Comparison of ENCODE assay signal across 21 cellular contexts in the genomic region with DNA sequence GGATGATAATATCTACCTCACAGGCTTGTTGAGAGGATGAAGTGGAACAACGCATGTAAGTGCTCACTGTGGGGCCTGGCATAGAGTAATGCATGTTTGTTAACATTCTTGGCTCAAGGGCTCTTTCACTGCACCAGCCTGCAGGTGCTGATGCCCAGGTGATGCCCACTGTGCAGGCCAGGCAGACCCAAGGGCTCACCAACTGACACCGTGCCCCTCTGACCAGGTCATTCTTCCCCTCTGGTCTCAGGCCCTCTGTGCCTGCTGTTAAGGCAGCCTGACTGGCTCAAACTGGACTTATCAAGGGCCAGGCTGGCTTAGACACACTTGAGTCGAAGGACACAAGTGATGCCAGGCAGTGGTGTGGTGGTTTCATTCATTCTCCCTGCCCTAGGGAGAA.
A peak's percentile ranks its signal among the peaks of the same experiment; 100 is the strongest.
DNase-seq lines count a peak whose midpoint lies in the region; ATAC-seq and TF ChIP-seq lines count a peak whose summit lies in the region.
"Had no signal": no experiment of that assay in that cellular context is flagged by ENCODE, and none has a peak within 500 bp of the region (broad histone marks: within the 10 kb centered on the region; RNA-seq: fewer than 3 reads in every experiment).

No MANE protein-coding gene starts in this region.

- peak; percentile 34 for DNase-seq in DMS53 (lab: John Stamatoyannopoulos, UW)
- no peak for DNase-seq in DMS53 treated with DMSO at 0.1 percent for 48 hours (lab: John Stamatoyannopoulos, UW; ENCODE audit: unreplicated experiment)
- peak; percentile 41 for DNase-seq in natural killer cell treated with Interleukin-12 subunit alpha and Interleukin-12 subunit beta and Interleukin-15 and Interleukin-18, amount 100 ng/mL, for 72 hours (ENCODE audit: low spot score)
- no peak for DNase-seq in natural killer cell
- DNase-seq in left lung: no peak
- no peak for DNase-seq in NCI-H226
- no peak for DNase-seq in NCI-H1092 (lab: John Stamatoyannopoulos, UW)
- DNase-seq: Caco-2; CD4-positive, CD25-positive, alpha-beta regulatory T cell; CD8-positive, alpha-beta T cell; DMS153; DMS79 treated with DMSO at 0.1 percent for 48 hours; GF-D8; H9 had no signal

- no peak overlapping the region for H3K4me2 ChIP-seq in parathyroid adenoma (ENCODE audit: low read length)
- H3K4me2 ChIP-seq: BLaER1, GM23338 had no signal

- peak overlapping the region; percentile 74 for H3K27ac ChIP-seq in parathyroid adenoma
- H3K27ac ChIP-seq in left lung: no peak overlapping the region
- H3K27ac ChIP-seq: 22Rv1, BLaER1, C4-2B had no signal

- H3K9me3 ChIP-seq in parathyroid adenoma (ENCODE audit: control insufficient read depth, low read length): no peaks in the 10 kb centered on the region
- H3K9me3 ChIP-seq in left lung: no peaks in the 10 kb centered on the region
- H3K9me3 ChIP-seq: BLaER1, Caco-2 had no signal

- H3K9ac ChIP-seq in parathyroid adenoma: no peak overlapping the region
- H3K9ac ChIP-seq: BLaER1 had no signal

- H3K36me3 ChIP-seq in parathyroid adenoma (ENCODE audit: control insufficient read depth, insufficient read depth, low read length): no peaks in the 10 kb centered on the region
- H3K36me3 ChIP-seq in left lung: no peaks in the 10 kb centered on the region
- H3K36me3 ChIP-seq: BLaER1 had no signal

- H3K27me3 ChIP-seq in parathyroid adenoma (ENCODE audit: control insufficient read depth, insufficient read depth, low read length): no peaks in the 10 kb centered on the region
- H3K27me3 ChIP-seq in left lung: no peaks in the 10 kb centered on the region

- intact Hi-C loops in natural killer cell (cut with micrococcal nuclease): no loop called here
- intact Hi-C loops in left lung (cut with DNase I): no loop called here

- H3K36me3 Mint-ChIP-seq in natural killer cell treated with Interleukin-12 subunit alpha and Interleukin-12 subunit beta and Interleukin-15 and Interleukin-18, amount 100 ng/mL, for 72 hours: no peaks in the 10 kb centered on the region
- H3K36me3 Mint-ChIP-seq in natural killer cell: no peaks in the 10 kb centered on the region
- H3K36me3 Mint-ChIP-seq: CD4-positive, CD25-positive, alpha-beta regulatory T cell; CD8-positive, alpha-beta T cell had no signal

- no peaks in the 10 kb centered on the region for H3K9me3 Mint-ChIP-seq in natural killer cell treated with Interleukin-12 subunit alpha and Interleukin-12 subunit beta and Interleukin-15 and Interleukin-18, amount 100 ng/mL, for 72 hours
- H3K9me3 Mint-ChIP-seq in natural killer cell: no peaks in the 10 kb centered on the region
- H3K9me3 Mint-ChIP-seq: CD4-positive, CD25-positive, alpha-beta regulatory T cell; CD8-positive, alpha-beta T cell; GM23338 had no signal

- no peak overlapping the region for H2AFZ ChIP-seq in parathyroid adenoma
- H2AFZ ChIP-seq: GM23338 had no signal

- no peak overlapping the region for H3K4me3 ChIP-seq in parathyroid adenoma (ENCODE audit: low read depth, low read length)
- H3K4me3 ChIP-seq in left lung: no peak overlapping the region
- H3K4me3 ChIP-seq: BLaER1, GM23338 had no signal

- no peak overlapping the region for H3K27ac Mint-ChIP-seq in natural killer cell treated with Interleukin-12 subunit alpha and Interleukin-12 subunit beta and Interleukin-15 and Interleukin-18, amount 100 ng/mL, for 72 hours
- no peak overlapping the region for H3K27ac Mint-ChIP-seq in natural killer cell
- H3K27ac Mint-ChIP-seq: B cell; CD4-positive, CD25-positive, alpha-beta regulatory T cell; CD8-positive, alpha-beta T cell; GM23338; H9 had no signal

- no peaks in the 10 kb centered on the region for H3K4me1 Mint-ChIP-seq in natural killer cell treated with Interleukin-12 subunit alpha and Interleukin-12 subunit beta and Interleukin-15 and Interleukin-18, amount 100 ng/mL, for 72 hours (ENCODE audit: low read depth in 2 of 2)
- no peaks in the 10 kb centered on the region for H3K4me1 Mint-ChIP-seq in natural killer cell
- H3K4me1 Mint-ChIP-seq: B cell; CD4-positive, CD25-positive, alpha-beta regulatory T cell had no signal

- H3K27me3 Mint-ChIP-seq in natural killer cell treated with Interleukin-12 subunit alpha and Interleukin-12 subunit beta and Interleukin-15 and Interleukin-18, amount 100 ng/mL, for 72 hours: peaks cover 0 to 2% of the 10 kb centered on the region in 2 donors
- H3K27me3 Mint-ChIP-seq in natural killer cell (ENCODE audit: low read depth in 2 of 2): no peaks in the 10 kb centered on the region
- H3K27me3 Mint-ChIP-seq: B cell had no signal

- no peak for ATAC-seq in natural killer cell treated with Interleukin-12 subunit alpha and Interleukin-12 subunit beta and Interleukin-15 and Interleukin-18, amount 100 ng/mL, for 72 hours
- ATAC-seq in natural killer cell (no peak), left lung (no peak)
- ATAC-seq: CD8-positive, alpha-beta T cell; GM23338; HCT116 had no signal

- no peak for TF ChIP-seq CTCF in natural killer cell (IDR thresholded peaks at IDR 0.05)
- TF ChIP-seq CTCF in parathyroid adenoma (IDR thresholded peaks at IDR 0.05): no peak
- no peak for TF ChIP-seq CTCF in left lung (IDR thresholded peaks at IDR 0.05)

- peaks cover 35% of the 10 kb centered on the region for H3K4me1 ChIP-seq in parathyroid adenoma
- no peaks in the 10 kb centered on the region for H3K4me1 ChIP-seq in left lung
- H3K4me1 ChIP-seq: Caco-2 had no signal

- no peak overlapping the region for H3K4me3 Mint-ChIP-seq in natural killer cell treated with Interleukin-12 subunit alpha and Interleukin-12 subunit beta and Interleukin-15 and Interleukin-18, amount 100 ng/mL, for 72 hours
- H3K4me3 Mint-ChIP-seq in natural killer cell: no peak overlapping the region
- H3K4me3 Mint-ChIP-seq: B cell; CD4-positive, CD25-positive, alpha-beta regulatory T cell; CD8-positive, alpha-beta T cell; GM23338; H9 had no signal

- no peaks in the 10 kb centered on the region for H3K79me2 ChIP-seq in parathyroid adenoma

Comparison
In these comparisons a context has a peak if more than half of its experiments do, and no peak if none do; other contexts are left out.
1. DNase-seq: peak in DMS53 (single experiment) and natural killer cell treated with Interleukin-12 subunit alpha and Interleukin-12 subunit beta and Interleukin-15 and Interleukin-18, amount 100 ng/mL, for 72 hours (single experiment); none in DMS53 treated with DMSO at 0.1 percent for 48 hours (single experiment), natural killer cell (single experiment), left lung (0 of 2), NCI-H226 (single experiment) and NCI-H1092 (single experiment).